In genomic region chr19:8846819-8847218, GRCh38 we compare ENCODE assay signal across 42 cellular contexts. TPM values are rescaled to one million over a fixed set of nuclear protein-coding genes. Genes with fewer than 3 reads are reported as not detected.
"Had no signal": no experiment of that assay in that cellular context is flagged by ENCODE, and none has a peak within 500 bp of the region (broad histone marks: within the 10 kb centered on the region; RNA-seq: fewer than 3 reads in every experiment).

No MANE protein-coding gene starts in this region.

- H3K36me3 ChIP-seq: adrenal gland, ascending aorta, brain microvascular endothelial cell, cardiac muscle cell had no signal

- H3K27me3 Mint-ChIP-seq: activated naive CD4-positive, alpha-beta T cell treated with anti-CD3 and anti-CD28 coated beads, Interleukin-2, amount 10 ng/mL, durations not matched to agents 7 days and 5 days; activated naive CD8-positive, alpha-beta T cell treated with anti-CD3 and anti-CD28 coated beads, Interleukin-2, amount 10 ng/mL, durations not matched to agents 7 days and 5 days had no signal

- DNase-seq: activated effector memory CD4-positive, alpha-beta T cell treated with anti-CD3 and anti-CD28 coated beads, Interleukin-2, amount 50 U/mL, for 16 hours; activated effector memory CD4-positive, alpha-beta T cell treated with Interleukin-2 at 50 U/mL for 16 hours; activated gamma-delta T cell; activated gamma-delta T cell treated with Interleukin-2 at 50 U/mL for 16 hours; activated naive CD4-positive, alpha-beta T cell; activated naive CD4-positive, alpha-beta T cell treated with anti-CD3 and anti-CD28 coated beads for 36 hours; activated naive CD4-positive, alpha-beta T cell treated with anti-CD3 and anti-CD28 coated beads, Interleukin-2, amount 10 ng/mL, durations not matched to agents 7 days and 5 days; activated naive CD4-positive, alpha-beta T cell treated with anti-CD3 and anti-CD28 coated beads, Interleukin-2, amount 50 U/mL, for 16 hours; activated naive CD4-positive, alpha-beta T cell treated with Interleukin-2 at 50 U/mL for 16 hours; activated naive CD8-positive, alpha-beta T cell treated with anti-CD3 and anti-CD28 coated beads for 36 hours; activated naive CD8-positive, alpha-beta T cell treated with anti-CD3 and anti-CD28 coated beads, Interleukin-2, amount 10 ng/mL, durations not matched to agents 7 days and 5 days; activated naive CD8-positive, alpha-beta T cell treated with anti-CD3 and anti-CD28 coated beads, Interleukin-2, amount 50 U/mL, for 24 hours; activated T-cell treated with anti-CD3 and anti-CD28 coated beads, Interleukin-2, amount 50 U/mL, for 1 hour; activated T-cell treated with anti-CD3 and anti-CD28 coated beads, Interleukin-2, amount 50 U/mL, for 24 hours; activated T-cell treated with anti-CD3 and anti-CD28 coated beads, Interleukin-2, amount 50 U/mL, for 4 hours; activated T-cell treated with anti-CD3 and anti-CD28 coated beads, Interleukin-2, amount 50 U/mL, for 48 hours; activated T-cell treated with anti-CD3 and anti-CD28 coated beads, Interleukin-2, amount 50 U/mL, for 72 hours; adrenal gland; amniotic stem cell; amygdala; anterior cingulate cortex; aorta; body of pancreas; brain microvascular endothelial cell; caudate nucleus; central memory CD4-positive, alpha-beta T cell; cerebellar nuclear complex had no signal

- H3K36me3 Mint-ChIP-seq: activated naive CD4-positive, alpha-beta T cell treated with anti-CD3 and anti-CD28 coated beads, Interleukin-2, amount 10 ng/mL, durations not matched to agents 7 days and 5 days; activated naive CD8-positive, alpha-beta T cell treated with anti-CD3 and anti-CD28 coated beads for 36 hours; activated naive CD8-positive, alpha-beta T cell treated with anti-CD3 and anti-CD28 coated beads, Interleukin-2, amount 10 ng/mL, durations not matched to agents 7 days and 5 days; brain had no signal

- H3K9me3 ChIP-seq: adrenal gland, ascending aorta had no signal

- ATAC-seq: activated naive CD4-positive, alpha-beta T cell treated with anti-CD3 and anti-CD28 coated beads, Interleukin-2, amount 50 U/mL, for 72 hours; activated naive CD8-positive, alpha-beta T cell treated with anti-CD3 and anti-CD28 coated beads, Interleukin-2, amount 50 U/mL, for 24 hours; activated T-cell treated with anti-CD3 and anti-CD28 coated beads, Interleukin-2, amount 50 U/mL, for 4 hours; activated T-cell treated with anti-CD3 and anti-CD28 coated beads, Interleukin-2, amount 50 U/mL, for 72 hours; activated T-helper 17 cell treated with anti-CD3 and anti-CD28 coated beads, Interleukin-2, amount 50 U/mL, for 72 hours; body of pancreas had no signal

- H3K4me3 ChIP-seq: adrenal gland, ascending aorta, body of pancreas, breast epithelium, cardiac muscle cell had no signal

- H3K27me3 ChIP-seq: adrenal gland, ascending aorta, body of pancreas, brain microvascular endothelial cell, breast epithelium, cardiac muscle cell had no signal

- H3K4me1 ChIP-seq: adrenal gland, ascending aorta, body of pancreas, breast epithelium had no signal

- H3K9me3 Mint-ChIP-seq: activated T-helper 17 cell treated with anti-CD3 and anti-CD28 coated beads, Interleukin-2, amount 50 U/mL, for 72 hours had no signal

- H3K4me3 Mint-ChIP-seq: activated naive CD4-positive, alpha-beta T cell treated with anti-CD3 and anti-CD28 coated beads for 36 hours; activated naive CD4-positive, alpha-beta T cell treated with anti-CD3 and anti-CD28 coated beads, Interleukin-2, amount 10 ng/mL, durations not matched to agents 7 days and 5 days; activated naive CD4-positive, alpha-beta T cell treated with anti-CD3 and anti-CD28 coated beads, Interleukin-2, amount 50 U/mL, for 24 hours; activated naive CD8-positive, alpha-beta T cell; activated naive CD8-positive, alpha-beta T cell treated with anti-CD3 and anti-CD28 coated beads for 36 hours; activated naive CD8-positive, alpha-beta T cell treated with anti-CD3 and anti-CD28 coated beads, Interleukin-2, amount 10 ng/mL, durations not matched to agents 7 days and 5 days; activated naive CD8-positive, alpha-beta T cell treated with anti-CD3 and anti-CD28 coated beads, Interleukin-2, amount 50 U/mL, for 24 hours; activated T-cell treated with anti-CD3 and anti-CD28 coated beads, Interleukin-2, amount 50 U/mL, for 24 hours; activated T-cell treated with anti-CD3 and anti-CD28 coated beads, Interleukin-2, amount 50 U/mL, for 4 hours; activated T-cell treated with anti-CD3 and anti-CD28 coated beads, Interleukin-2, amount 50 U/mL, for 72 hours; activated T-helper 1 cell treated with anti-CD3 and anti-CD28 coated beads, Interleukin-12 subunit alpha, Interleukin-12 subunit beta, Interleukin-2, Interleukin-4 antibody, amounts not matched to agents 30 ng/mL and 10 ng/mL and 1 ng/mL, durations not matched to agents 14 hours and 24 hours and 36 hours; activated T-helper 17 cell treated with anti-CD3 and anti-CD28 coated beads, Interleukin-2, amount 50 U/mL, for 72 hours; brain; central memory CD8-positive, alpha-beta T cell had no signal

- H3K27ac ChIP-seq: adrenal gland, ascending aorta, body of pancreas, brain microvascular endothelial cell, breast epithelium, cardiac muscle cell had no signal

- H3K27ac Mint-ChIP-seq: activated naive CD4-positive, alpha-beta T cell treated with anti-CD3 and anti-CD28 coated beads for 36 hours; activated naive CD4-positive, alpha-beta T cell treated with anti-CD3 and anti-CD28 coated beads, Interleukin-2, amount 10 ng/mL, durations not matched to agents 7 days and 5 days; activated naive CD4-positive, alpha-beta T cell treated with anti-CD3 and anti-CD28 coated beads, Interleukin-2, amount 50 U/mL, for 24 hours; activated naive CD4-positive, alpha-beta T cell treated with anti-CD3 and anti-CD28 coated beads, Interleukin-2, amount 50 U/mL, for 72 hours; activated naive CD8-positive, alpha-beta T cell; activated naive CD8-positive, alpha-beta T cell treated with anti-CD3 and anti-CD28 coated beads for 36 hours; activated naive CD8-positive, alpha-beta T cell treated with anti-CD3 and anti-CD28 coated beads, Interleukin-2, amount 10 ng/mL, durations not matched to agents 7 days and 5 days; activated naive CD8-positive, alpha-beta T cell treated with anti-CD3 and anti-CD28 coated beads, Interleukin-2, amount 50 U/mL, for 24 hours; activated T-cell treated with anti-CD3 and anti-CD28 coated beads, Interleukin-2, amount 50 U/mL, for 24 hours; activated T-cell treated with anti-CD3 and anti-CD28 coated beads, Interleukin-2, amount 50 U/mL, for 72 hours; activated T-helper 1 cell treated with anti-CD3 and anti-CD28 coated beads, Interleukin-12 subunit alpha, Interleukin-12 subunit beta, Interleukin-2, Interleukin-4 antibody, amounts not matched to agents 30 ng/mL and 10 ng/mL and 1 ng/mL, durations not matched to agents 14 hours and 24 hours and 36 hours; activated T-helper 17 cell treated with anti-CD3 and anti-CD28 coated beads, Interleukin-2, amount 50 U/mL, for 72 hours; activated T-helper 2 cell treated with anti-CD3 and anti-CD28 coated beads, Interferon-gamma antibody, Interleukin-2, Interleukin-4, amounts not matched to agents 10 μg/mL and 5 μg/mL and 100 μg/mL, durations not matched to agents 14 hours and 24 hours and 36 hours; brain had no signal

- H3K4me1 Mint-ChIP-seq: activated naive CD4-positive, alpha-beta T cell treated with anti-CD3 and anti-CD28 coated beads, Interleukin-2, amount 10 ng/mL, durations not matched to agents 7 days and 5 days; activated naive CD4-positive, alpha-beta T cell treated with anti-CD3 and anti-CD28 coated beads, Interleukin-2, amount 50 U/mL, for 24 hours; activated naive CD8-positive, alpha-beta T cell treated with anti-CD3 and anti-CD28 coated beads for 36 hours; activated naive CD8-positive, alpha-beta T cell treated with anti-CD3 and anti-CD28 coated beads, Interleukin-2, amount 10 ng/mL, durations not matched to agents 7 days and 5 days; activated naive CD8-positive, alpha-beta T cell treated with anti-CD3 and anti-CD28 coated beads, Interleukin-2, amount 50 U/mL, for 24 hours; activated T-helper 17 cell treated with anti-CD3 and anti-CD28 coated beads, Interleukin-2, amount 50 U/mL, for 72 hours; brain; central memory CD8-positive, alpha-beta T cell had no signal

RNA-seq across cellular contexts. Expression of gene MBD3L1, which starts 14.6 kb away (rescaled TPM):
- total RNA-seq: activated naive CD4-positive, alpha-beta T cell treated with anti-CD3 and anti-CD28 coated beads for 36 hours; activated naive CD4-positive, alpha-beta T cell treated with anti-CD3 and anti-CD28 coated beads, Interleukin-2, amount 50 U/mL, for 72 hours; activated naive CD8-positive, alpha-beta T cell treated with anti-CD3 and anti-CD28 coated beads for 36 hours; activated naive CD8-positive, alpha-beta T cell treated with anti-CD3 and anti-CD28 coated beads, Interleukin-2, amount 10 ng/mL, durations not matched to agents 7 days and 5 days; activated T-cell treated with anti-CD3 and anti-CD28 coated beads, Interleukin-2, amount 50 U/mL, for 4 hours; activated T-cell treated with anti-CD3 and anti-CD28 coated beads, Interleukin-2, amount 50 U/mL, for 72 hours; activated T-helper 1 cell treated with anti-CD3 and anti-CD28 coated beads, Interleukin-12 subunit alpha, Interleukin-12 subunit beta, Interleukin-2, Interleukin-4 antibody, amounts not matched to agents 30 ng/mL and 10 ng/mL and 1 ng/mL, durations not matched to agents 14 hours and 24 hours and 36 hours; activated T-helper 17 cell treated with anti-CD3 and anti-CD28 coated beads, Interleukin-2, amount 50 U/mL, for 72 hours; activated T-helper 2 cell treated with anti-CD3 and anti-CD28 coated beads, Interferon-gamma antibody, Interleukin-2, Interleukin-4, amounts not matched to agents 10 μg/mL and 5 μg/mL and 100 μg/mL, durations not matched to agents 14 hours and 24 hours and 36 hours; adrenal gland; aorta; ascending aorta; astrocyte; body of pancreas; breast epithelium; bronchial epithelial cell; cardiac muscle cell; cardiac septum; chondrocyte had no signal

RNA-seq across cellular contexts. Expression of gene ZNF558, which starts 14.7 kb away (rescaled TPM):
- total RNA-seq: astrocyte, cardiac muscle cell had no signal
